ENCODE assay signal across 19 cellular contexts in genomic region chrX:1361910-1362309, GRCh38. TPM values are rescaled to one million over a fixed set of nuclear protein-coding genes. Genes with fewer than 3 reads are reported as not detected.
"Had no signal": no experiment of that assay in that cellular context is flagged by ENCODE, and none has a peak within 500 bp of the region (broad histone marks: within the 10 kb centered on the region; RNA-seq: fewer than 3 reads in every experiment).

No MANE protein-coding gene starts in this region.

- H3K4me1 ChIP-seq: esophagus muscularis mucosa, SJCRH30, upper lobe of left lung had no signal

- H3K4me3 Mint-ChIP-seq: activated naive CD4-positive, alpha-beta T cell treated with anti-CD3 and anti-CD28 coated beads, Interleukin-2, amount 10 ng/mL, durations not matched to agents 7 days and 5 days; activated T-cell treated with anti-CD3 and anti-CD28 coated beads, Interleukin-2, amount 50 U/mL, for 4 hours had no signal

- H3K4me1 Mint-ChIP-seq: activated naive CD4-positive, alpha-beta T cell treated with anti-CD3 and anti-CD28 coated beads, Interleukin-2, amount 10 ng/mL, durations not matched to agents 7 days and 5 days had no signal

- ATAC-seq: activated T-cell treated with anti-CD3 and anti-CD28 coated beads, Interleukin-2, amount 50 U/mL, for 4 hours; right cardiac atrium had no signal

- DNase-seq: activated CD4-positive, alpha-beta T cell treated with anti-CD3 and anti-CD28 coated beads for 4 hours; activated naive CD4-positive, alpha-beta T cell treated with anti-CD3 and anti-CD28 coated beads, Interleukin-2, amount 10 ng/mL, durations not matched to agents 7 days and 5 days; activated T-cell treated with anti-CD3 and anti-CD28 coated beads, Interleukin-2, amount 50 U/mL, for 4 hours; amygdala; brain microvascular endothelial cell; cerebellar nuclear complex; dermis blood vessel endothelial cell; hypothalamus; kidney glomerular epithelial cell; right cardiac atrium; SJCRH30; small intestine had no signal

- H3K9me3 ChIP-seq: SJCRH30 had no signal

- H3K9me3 Mint-ChIP-seq: activated T-cell treated with anti-CD3 and anti-CD28 coated beads, Interleukin-2, amount 50 U/mL, for 4 hours had no signal

- H3K4me3 ChIP-seq: esophagus muscularis mucosa, SJCRH30, upper lobe of left lung had no signal

- H3K27ac Mint-ChIP-seq: activated naive CD4-positive, alpha-beta T cell treated with anti-CD3 and anti-CD28 coated beads, Interleukin-2, amount 10 ng/mL, durations not matched to agents 7 days and 5 days had no signal

- H3K27me3 Mint-ChIP-seq: activated naive CD4-positive, alpha-beta T cell treated with anti-CD3 and anti-CD28 coated beads, Interleukin-2, amount 10 ng/mL, durations not matched to agents 7 days and 5 days had no signal

- H3K27ac ChIP-seq: brain microvascular endothelial cell, esophagus muscularis mucosa, neutrophil, SJCRH30, upper lobe of left lung, VCaP had no signal

- H3K27me3 ChIP-seq: brain microvascular endothelial cell, esophagus muscularis mucosa, neutrophil, SJCRH30, upper lobe of left lung had no signal

- H3K36me3 ChIP-seq: brain microvascular endothelial cell, SJCRH30 had no signal

RNA-seq across cellular contexts. Expression of gene IL3RA, which starts 25.3 kb away (rescaled TPM):
- total RNA-seq: activated CD8-positive, alpha-beta memory T cell treated with anti-CD3 and anti-CD28 coated beads for 36 hours; fibroblast of villous mesenchyme; myocyte; SJCRH30 had no signal
